ENCODE assay signal across 24 cellular contexts in genomic region chr10:29897430-29897829, GRCh38.
"Had no signal": no experiment of that assay in that cellular context is flagged by ENCODE, and none has a peak within 500 bp of the region (broad histone marks: within the 10 kb centered on the region; RNA-seq: fewer than 3 reads in every experiment).

No MANE protein-coding gene starts in this region.

- H2AFZ ChIP-seq: hepatocyte had no signal

- H3K27ac Mint-ChIP-seq: immature natural killer cell, mesothelial cell of epicardium had no signal

- H3K4me1 Mint-ChIP-seq: immature natural killer cell had no signal

- H3K36me3 ChIP-seq: esophagus muscularis mucosa, heart left ventricle, left lung, lower lobe of right lung had no signal

- H3K36me3 Mint-ChIP-seq: immature natural killer cell had no signal

- H3K4me3 Mint-ChIP-seq: immature natural killer cell, mesothelial cell of epicardium had no signal

- H3K9me3 ChIP-seq: esophagus muscularis mucosa, lower lobe of right lung, mucosa of descending colon had no signal

- DNase-seq: dermis blood vessel endothelial cell; dorsolateral prefrontal cortex; effector CD4-positive, alpha-beta T cell; effector memory CD4-positive, alpha-beta T cell; foreskin keratinocyte; glutamatergic neuron; heart left ventricle; hypothalamus; immature natural killer cell; islet precursor cell; kidney; left cardiac atrium; left lung; left ventricle myocardium superior; lower lobe of right lung; mesenchymal stem cell; mucosa of descending colon had no signal

- FAIRE-seq: colon, endothelial cell of umbilical vein, frontal cortex, kidney had no signal

- H3K27me3 ChIP-seq: esophagus muscularis mucosa, heart left ventricle, hepatocyte, left lung had no signal

- H3K4me3 ChIP-seq: coronary artery, dorsolateral prefrontal cortex, esophagus muscularis mucosa, heart left ventricle, hepatocyte, left lung, lower lobe of right lung, mucosa of descending colon had no signal

- H3K4me2 ChIP-seq: hepatocyte had no signal

- H3K79me2 ChIP-seq: hepatocyte had no signal

- ATAC-seq: foreskin keratinocyte, heart left ventricle, left cardiac atrium, left lung, left ventricle myocardium superior, lower lobe of right lung, mucosa of descending colon had no signal

- H3K4me1 ChIP-seq: foreskin keratinocyte, left lung, lower lobe of right lung had no signal

- H3K27ac ChIP-seq: esophagus muscularis mucosa, foreskin keratinocyte, hepatocyte, left lung, lower lobe of right lung had no signal
